Comparison of ENCODE assay signal across 16 cellular contexts in the genomic region with DNA sequence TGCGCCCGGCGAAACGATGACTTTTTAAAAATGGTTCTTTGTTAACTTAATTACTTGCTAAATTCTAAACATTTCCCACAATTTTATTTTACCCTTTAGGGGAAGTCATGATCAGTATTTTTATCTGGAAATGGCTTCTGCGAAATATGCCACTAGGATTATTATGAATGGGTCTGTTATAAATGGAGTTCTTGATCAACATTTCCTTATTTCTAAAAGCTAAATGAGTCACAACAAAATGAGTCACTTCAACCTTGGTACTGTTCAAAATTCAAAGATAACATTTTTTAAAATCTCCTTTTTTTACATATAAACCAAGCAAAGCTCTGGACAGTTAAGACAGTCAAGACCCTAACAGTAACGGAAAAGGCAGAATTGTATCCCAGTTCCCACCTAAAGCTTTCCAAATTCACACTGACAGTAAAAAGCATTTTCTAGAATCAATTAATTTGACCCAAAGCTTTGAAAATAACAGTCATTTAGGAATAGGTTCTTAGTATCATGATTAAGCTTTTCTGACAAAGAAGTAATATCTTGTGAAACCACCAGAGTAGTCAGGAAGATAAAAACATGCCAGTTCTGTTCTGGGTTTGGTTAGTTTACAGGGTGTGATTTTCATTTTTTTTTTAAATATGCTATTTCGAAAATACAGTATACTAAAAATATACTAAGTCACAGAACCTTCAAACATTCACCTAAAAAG.
DNase-seq lines count a peak whose midpoint lies in the region; ATAC-seq, FAIRE-seq and TF ChIP-seq lines count a peak whose summit lies in the region.
"Had no signal": no experiment of that assay in that cellular context is flagged by ENCODE, and none has a peak within 500 bp of the region (broad histone marks: within the 10 kb centered on the region; RNA-seq: fewer than 3 reads in every experiment).

No MANE protein-coding gene starts in this region.

- H4K20me1 ChIP-seq in SU-DHL-6 (ENCODE audit: low read depth, low read length), result peaks cover 5% of the 10 kb centered on the region; the same call in 1 of the 2 replicates

- H3K4me3 Mint-ChIP-seq in CD8-positive, alpha-beta memory T cell, result no peak overlapping the region
- H3K4me3 Mint-ChIP-seq: activated naive CD8-positive, alpha-beta T cell; effector memory CD8-positive, alpha-beta T cell; T-helper 1 cell treated with Interleukin-12 subunit alpha and Interleukin-12 subunit beta and Interleukin-4 antibody, amounts not matched to agents 30 μg/mL and 1 μg/mL, for 36 hours had no signal

- no peak overlapping the region for H3K9ac ChIP-seq in SU-DHL-6 (ENCODE audit: low read length)

- H3K79me2 ChIP-seq in SU-DHL-6 (ENCODE audit: insufficient read depth, low read length), result peaks cover 84% of the 10 kb centered on the region

- H3K27ac Mint-ChIP-seq in CD8-positive, alpha-beta memory T cell, result no peak overlapping the region
- H3K27ac Mint-ChIP-seq: activated naive CD8-positive, alpha-beta T cell; effector memory CD8-positive, alpha-beta T cell; T-helper 1 cell treated with Interleukin-12 subunit alpha and Interleukin-12 subunit beta and Interleukin-4 antibody, amounts not matched to agents 30 μg/mL and 1 μg/mL, for 36 hours had no signal

- H2AFZ ChIP-seq in SU-DHL-6 (ENCODE audit: low read depth, low read length, severe bottlenecking), result no peak overlapping the region

- peaks cover 0 to 2% (median 0%) of the 10 kb centered on the region in 5 donors for H3K9me3 Mint-ChIP-seq in CD8-positive, alpha-beta memory T cell
- H3K9me3 Mint-ChIP-seq: T-helper 1 cell treated with Interleukin-12 subunit alpha and Interleukin-12 subunit beta and Interleukin-4 antibody, amounts not matched to agents 30 μg/mL and 1 μg/mL, for 36 hours had no signal

- no peaks in the 10 kb centered on the region for H3F3A ChIP-seq in SU-DHL-6 (ENCODE audit: insufficient read depth)

- H3K9me3 ChIP-seq in cardiac muscle cell (ENCODE audit: low read depth) (no peaks in the 10 kb centered on the region), SU-DHL-6 (ENCODE audit: insufficient read depth, low read length) (no peaks in the 10 kb centered on the region), tibial artery (no peaks in the 10 kb centered on the region)
- H3K9me3 ChIP-seq in CD8-positive, alpha-beta memory T cell (ENCODE audit: low read length), result no peaks in the 10 kb centered on the region
- H3K9me3 ChIP-seq: upper lobe of left lung had no signal

- H3K4me1 ChIP-seq in cardiac muscle cell (ENCODE audit: low read depth) (peaks cover 57% of the 10 kb centered on the region), tibial artery (peaks cover 0 to 37% (median 18%) of the 10 kb centered on the region in 4 donors)
- H3K4me1 ChIP-seq in CD8-positive, alpha-beta memory T cell (ENCODE audit: insufficient read depth, low read length), result no peaks in the 10 kb centered on the region

- no peaks in the 10 kb centered on the region for H3K4me1 Mint-ChIP-seq in CD8-positive, alpha-beta memory T cell

- no peak for TF ChIP-seq CTCF in cardiac muscle cell (IDR thresholded peaks at IDR 0.05; ENCODE audit: low read depth, low read length)
- no peak for TF ChIP-seq CTCF in SU-DHL-6 (IDR thresholded peaks at IDR 0.05; ENCODE audit: insufficient read depth, low read length, poor library complexity, severe bottlenecking)
- peak in 1 of 2 experiments; percentile 8 for TF ChIP-seq CTCF in tibial artery (IDR thresholded peaks at IDR 0.05)

- H3K4me3 ChIP-seq in cardiac muscle cell (no peak overlapping the region), SU-DHL-6 (ENCODE audit: insufficient read depth, low read length, poor library complexity, severe bottlenecking) (no peak overlapping the region), tibial artery (no peak overlapping the region)
- no peak overlapping the region for H3K4me3 ChIP-seq in CD8-positive, alpha-beta memory T cell (ENCODE audit: low read length)
- H3K4me3 ChIP-seq: upper lobe of left lung had no signal

- H3K36me3 ChIP-seq in cardiac muscle cell (peaks cover 11% of the 10 kb centered on the region), SU-DHL-6 (ENCODE audit: low read length) (peaks cover 20% of the 10 kb centered on the region), tibial artery (peaks cover 6 to 14% (median 9%) of the 10 kb centered on the region in 3 donors)
- H3K36me3 ChIP-seq in CD8-positive, alpha-beta memory T cell (ENCODE audit: insufficient read depth, low read length), result no peaks in the 10 kb centered on the region
- H3K36me3 ChIP-seq: upper lobe of left lung had no signal

- no peak for FAIRE-seq in RCC 7860 (lab: Jason Lieb, UNC)

- DNase-seq in cardiac muscle cell (ENCODE audit: low read depth in 1 of 2, low spot score in 1 of 2) (peak in 1 of 2 donors; percentile 57), Right ventricle myocardium superior (no peak), fibroblast of peridontal ligament (ENCODE audit: extremely low read depth) (peak; percentile 40), tibial artery (no peak), RCC 7860 (ENCODE audit: low spot score) (no peak), SKM-1 (lab: John Stamatoyannopoulos, UW; ENCODE audit: unreplicated experiment) (no peak)
- DNase-seq in CD8-positive, alpha-beta memory T cell, result no peak
- DNase-seq: activated CD8-positive, alpha-beta memory T cell treated with anti-CD3 and anti-CD28 coated beads for 24 hours; DMS79; effector memory CD8-positive, alpha-beta T cell; hypothalamus; NCI-H146; upper lobe of left lung had no signal

- H3K27ac ChIP-seq in cardiac muscle cell (peak overlapping the region; percentile 86), SU-DHL-6 (ENCODE audit: low read depth, low read length) (0 out of 2 replicates have a peak overlapping the region, but pooled peaks have one; percentile 10), tibial artery (peak overlapping the region; percentile 12 to 13)
- no peak overlapping the region for H3K27ac ChIP-seq in CD8-positive, alpha-beta memory T cell (ENCODE audit: low read depth, low read length)
- H3K27ac ChIP-seq: upper lobe of left lung had no signal

- peaks cover 12 to 46% of the 10 kb centered on the region in 2 donors for H3K27me3 Mint-ChIP-seq in CD8-positive, alpha-beta memory T cell

- no peak overlapping the region for H3K4me2 ChIP-seq in SU-DHL-6 (ENCODE audit: low read depth, low read length, poor library complexity, severe bottlenecking)

- no peaks in the 10 kb centered on the region for H3K27me3 ChIP-seq in cardiac muscle cell
- H3K27me3 ChIP-seq in SU-DHL-6 (ENCODE audit: low read length), result no peaks in the 10 kb centered on the region
- no peaks in the 10 kb centered on the region for H3K27me3 ChIP-seq in tibial artery
- no peaks in the 10 kb centered on the region for H3K27me3 ChIP-seq in CD8-positive, alpha-beta memory T cell (ENCODE audit: insufficient read depth, low read length, poor library complexity, severe bottlenecking)
- H3K27me3 ChIP-seq: upper lobe of left lung had no signal

- ATAC-seq in Right ventricle myocardium superior (ENCODE audit: poor library complexity), result no peak
- ATAC-seq: effector memory CD8-positive, alpha-beta T cell had no signal

- no peaks in the 10 kb centered on the region for H3K36me3 Mint-ChIP-seq in CD8-positive, alpha-beta memory T cell
- H3K36me3 Mint-ChIP-seq: activated naive CD8-positive, alpha-beta T cell had no signal

- CTCF ChIA-PET in CD8-positive, alpha-beta memory T cell (lab: Charles Lee), result no interaction called here

- intact Hi-C loops in Right ventricle myocardium superior (cut with DNase I), result no loop called here
- intact Hi-C loops in tibial artery (cut with DNase I; ENCODE audit: low total_unique reads), result no loop called here

- POLR2A ChIA-PET in CD8-positive, alpha-beta memory T cell (lab: Charles Lee), result no interaction called here

- H3K9me2 ChIP-seq in SU-DHL-6 (replicated peaks; ENCODE audit: insufficient read depth, low read length), result no peaks in the 10 kb centered on the region
